16 cellular contexts compared by ENCODE assay signal in the genomic region with DNA sequence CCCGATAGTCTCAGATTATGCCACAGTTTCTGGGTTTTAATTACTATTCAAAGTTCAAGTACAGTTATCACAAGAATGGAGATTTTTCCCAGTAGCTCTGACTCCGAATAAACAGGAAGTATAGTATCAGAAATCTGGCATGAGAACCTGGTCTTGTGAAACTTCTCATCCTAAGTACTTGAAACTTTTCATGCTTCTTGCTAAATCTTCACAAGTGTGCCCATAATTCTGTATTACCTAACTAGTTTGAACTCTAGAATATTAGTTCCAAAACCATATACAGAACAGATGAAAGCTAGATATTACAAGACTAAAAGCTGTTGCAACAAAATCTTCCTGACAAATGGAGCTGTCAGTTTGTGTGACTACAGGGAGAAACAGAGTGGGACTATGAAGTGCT.
A peak's percentile ranks its signal among the peaks of the same experiment; 100 is the strongest.
DNase-seq lines count a peak whose midpoint lies in the region; ATAC-seq, FAIRE-seq and TF ChIP-seq lines count a peak whose summit lies in the region.
"Had no signal": no experiment of that assay in that cellular context is flagged by ENCODE, and none has a peak within 500 bp of the region (broad histone marks: within the 10 kb centered on the region; RNA-seq: fewer than 3 reads in every experiment).

No MANE protein-coding gene starts in this region.

- H3K27ac ChIP-seq in gastroesophageal sphincter (no peak overlapping the region), stomach (no peak overlapping the region)
- H3K27ac ChIP-seq: ascending aorta, SJCRH30 had no signal

- peaks cover 32% of the 10 kb centered on the region for H3K4me1 ChIP-seq in adipocyte (ENCODE audit: control insufficient read depth, insufficient read depth, low read length)
- no peaks in the 10 kb centered on the region for H3K4me1 ChIP-seq in gastroesophageal sphincter
- no peaks in the 10 kb centered on the region for H3K4me1 ChIP-seq in stomach
- H3K4me1 ChIP-seq: ascending aorta, SJCRH30 had no signal

- no peak for FAIRE-seq in RCC 7860 (lab: Jason Lieb, UNC)

- ATAC-seq in gastroesophageal sphincter (peak; percentile 83), GM21619 (IDR thresholded peaks at IDR 0.05; ENCODE audit: unreplicated experiment) (no peak)
- ATAC-seq: activated T-cell treated with anti-CD3 and anti-CD28 coated beads, Interleukin-2, amount 50 U/mL, for 4 hours had no signal

- 43 to 48% methylated on average over 2 of the region's 2 CpGs for WGBS in gastroesophageal sphincter (ENCODE audit: low coverage in 1 of 2), 2 donors
- WGBS in stomach, 5 donors: 12 to 27% (median 22%) methylated on average over 2 of the region's 2 CpGs

- H3K9me3 ChIP-seq in adipocyte (ENCODE audit: control insufficient read depth, low read length): no peaks in the 10 kb centered on the region
- H3K9me3 ChIP-seq in gastroesophageal sphincter: no peaks in the 10 kb centered on the region
- H3K9me3 ChIP-seq in stomach: no peaks in the 10 kb centered on the region
- H3K9me3 ChIP-seq: ascending aorta, SJCRH30 had no signal

- no peak for TF ChIP-seq CTCF in gastroesophageal sphincter (IDR thresholded peaks at IDR 0.05)
- TF ChIP-seq CTCF in stomach (IDR thresholded peaks at IDR 0.05): no peak

- H3K9ac ChIP-seq in adipocyte (ENCODE audit: low read length): no peak overlapping the region

- peak overlapping the region; percentile 14 for H3K4me3 ChIP-seq in adipocyte (ENCODE audit: low read length)
- no peak overlapping the region for H3K4me3 ChIP-seq in gastroesophageal sphincter
- no peak overlapping the region for H3K4me3 ChIP-seq in stomach
- H3K4me3 ChIP-seq: ascending aorta, SJCRH30 had no signal

- no peak for TF ChIP-seq POLR2A in gastroesophageal sphincter (IDR thresholded peaks at IDR 0.05)
- no peak for TF ChIP-seq POLR2A in stomach (IDR thresholded peaks at IDR 0.05)

- TF ChIP-seq EP300 in gastroesophageal sphincter (IDR thresholded peaks at IDR 0.05) (no peak), stomach (IDR thresholded peaks at IDR 0.05) (no peak)

- DNase-seq in ELR (ENCODE audit: low read depth) (peak; percentile 38), adipocyte (ENCODE audit: low read depth) (peak; percentile 95), renal cortical epithelial cell (ENCODE audit: low read depth) (peak; percentile 21), stomach (no peak), epidermal melanocyte (ENCODE audit: insufficient read length, low spot score) (no peak), RCC 7860 (ENCODE audit: low spot score) (no peak)
- DNase-seq: activated T-cell treated with anti-CD3 and anti-CD28 coated beads, Interleukin-2, amount 50 U/mL, for 4 hours; erythroblast; NCI-H1417 treated with DMSO at 0.1 percent for 48 hours; NCI-H748 treated with DMSO at 0.1 percent for 48 hours; nucleus accumbens; SJCRH30; stimulated activated CD4-positive, alpha-beta T cell treated with anti-CD3 and anti-CD28 coated beads, Interleukin-4, amount 100 ng/mL, for 4 hours had no signal

- no peaks in the 10 kb centered on the region for H3K36me3 ChIP-seq in adipocyte (ENCODE audit: control insufficient read depth, insufficient read depth, low read length, severe bottlenecking)
- no peaks in the 10 kb centered on the region for H3K36me3 ChIP-seq in gastroesophageal sphincter
- H3K36me3 ChIP-seq in stomach: no peaks in the 10 kb centered on the region
- H3K36me3 ChIP-seq: ascending aorta, SJCRH30 had no signal

- H3K27me3 ChIP-seq in adipocyte (replicated peaks; ENCODE audit: control insufficient read depth, insufficient read depth, low read length): no peaks in the 10 kb centered on the region
- no peaks in the 10 kb centered on the region for H3K27me3 ChIP-seq in gastroesophageal sphincter
- H3K27me3 ChIP-seq in stomach: no peaks in the 10 kb centered on the region
- H3K27me3 ChIP-seq: ascending aorta, SJCRH30 had no signal

- intact Hi-C loops in stomach (cut with DNase I; ENCODE audit: low total_unique reads): no loop called here

Comparison
In these comparisons a context has a peak if more than half of its experiments do, and no peak if none do; other contexts are left out.
1. DNase-seq: peak in ELR (single experiment), adipocyte (single experiment) and renal cortical epithelial cell (single experiment); none in stomach (single experiment), epidermal melanocyte (single experiment) and RCC 7860 (single experiment).